In the genomic region with DNA sequence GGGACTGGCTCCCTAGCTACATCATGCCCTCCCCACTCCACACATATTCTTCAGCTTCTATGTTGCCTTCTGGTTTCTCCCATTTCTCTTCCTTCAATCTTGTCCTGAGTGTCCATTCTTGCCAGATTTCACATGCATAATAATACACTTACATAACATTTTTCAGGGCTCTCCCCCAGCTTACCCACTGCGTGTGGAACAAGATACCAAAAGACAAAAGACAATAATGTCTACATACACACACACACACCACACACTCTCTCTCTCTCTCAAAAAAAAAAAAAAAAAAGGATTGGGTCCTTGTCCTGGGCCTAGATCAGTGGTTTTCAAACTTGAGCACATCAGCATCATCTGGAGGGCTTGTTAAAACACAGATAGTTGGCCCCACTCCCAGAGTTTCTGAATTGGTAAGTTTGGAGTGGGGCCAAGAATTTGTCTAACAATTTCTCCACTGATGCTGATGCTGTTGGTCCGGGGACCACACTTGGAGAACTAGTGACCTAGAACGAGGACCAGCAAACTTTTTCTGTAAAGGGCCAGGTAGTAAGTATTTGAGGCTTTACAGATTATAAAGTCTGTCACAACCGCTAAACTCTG, we compare ENCODE assay signal across 13 cellular contexts. TPM values are rescaled to one million over a fixed set of nuclear protein-coding genes. Genes with fewer than 3 reads are reported as not detected.
DNase-seq lines count a peak whose midpoint lies in the region; ATAC-seq and TF ChIP-seq lines count a peak whose summit lies in the region.
"Had no signal": no experiment of that assay in that cellular context is flagged by ENCODE, and none has a peak within 500 bp of the region (broad histone marks: within the 10 kb centered on the region; RNA-seq: fewer than 3 reads in every experiment).

No MANE protein-coding gene starts in this region.

- H3K9me2 ChIP-seq in SK-N-SH = no peaks in the 10 kb centered on the region

- POLR2A ChIA-PET in SK-N-SH (lab: Yijun Ruan, JAX) = no interaction called here

- H3K9me3 ChIP-seq in SK-N-SH = no peaks in the 10 kb centered on the region
- H3K9me3 ChIP-seq: right atrium auricular region had no signal

- H2AFZ ChIP-seq in SK-N-SH (ENCODE audit: low read depth) = no peak overlapping the region

- no peak for TF ChIP-seq RAD21 in SK-N-SH (IDR thresholded peaks at IDR 0.05; ENCODE audit: low read length)

- TF ChIP-seq EP300 in SK-N-SH (IDR thresholded peaks at IDR 0.05; ENCODE audit: borderline replicate concordance in 1 of 2, low read depth in 1 of 2, low read length in 1 of 2) = no peak

- no peak overlapping the region for H3K4me2 ChIP-seq in SK-N-SH

- H3F3A ChIP-seq in SK-N-SH (replicated peaks; ENCODE audit: insufficient read depth) = peaks cover 11% of the 10 kb centered on the region

- ATAC-seq in foreskin keratinocyte (no peak), HG03457 (IDR thresholded peaks at IDR 0.05; ENCODE audit: unreplicated experiment) (no peak)
- ATAC-seq: natural killer cell had no signal

- WGBS in SK-N-SH (ENCODE audit: low lambda C conversion rate) = 15% methylated on average over 4 of the region's 4 CpGs

- CTCF ChIA-PET in SK-N-SH (lab: Yijun Ruan, JAX) = no interaction called here

- H3K4me1 ChIP-seq in SK-N-SH (ENCODE audit: control insufficient read depth in 1 of 2, insufficient read depth in 2 of 2, low read depth in 1 of 2, low read length in 1 of 2) (peaks cover 0 to 2% of the 10 kb centered on the region in 2 experiments; a peak in 2 of 4 replicates), foreskin keratinocyte (no peaks in the 10 kb centered on the region)
- H3K4me1 ChIP-seq: right atrium auricular region had no signal

- H3K27me3 ChIP-seq in SK-N-SH (ENCODE audit: insufficient read depth) (peaks cover 4% of the 10 kb centered on the region; the same call in 1 of the 2 replicates), foreskin keratinocyte (no peaks in the 10 kb centered on the region)
- H3K27me3 ChIP-seq: right atrium auricular region had no signal

- TF ChIP-seq CTCF in SK-N-SH (IDR thresholded peaks at IDR 0.05) (no peak), foreskin keratinocyte (conservative IDR thresholded peaks at IDR 0.05) (no peak), GM10266 (IDR thresholded peaks at IDR 0.05; ENCODE audit: control insufficient read depth, insufficient read depth, low read depth, missing control alignments) (no peak)

- DNase-seq in EH (ENCODE audit: low read depth) (peak; percentile 53), NCI-H2107 (lab: John Stamatoyannopoulos, UW) (peak; percentile 5), SK-N-SH (peak; percentile 17), foreskin keratinocyte (peak; percentile 32 to 55), HK-2 (ENCODE audit: unreplicated experiment) (no peak), islet precursor cell (no peak), GM10266 (ENCODE audit: extremely low spot score) (no peak)
- DNase-seq: activated CD4-positive, alpha-beta T cell treated with anti-CD3 and anti-CD28 coated beads, Interleukin-2, amount 10 ng/mL, durations not matched to agents 7 days and 5 days; aorta; natural killer cell; stimulated activated naive CD4-positive, alpha-beta T cell had no signal

- H3K36me3 ChIP-seq in SK-N-SH (replicated peaks in 1 of 2; ENCODE audit: control insufficient read depth in 1 of 2, insufficient read depth in 2 of 2, low read length in 1 of 2) = no peaks in the 10 kb centered on the region
- H3K36me3 ChIP-seq: right atrium auricular region had no signal

- H3K27ac ChIP-seq in SK-N-SH (ENCODE audit: low read depth in 2 of 2, low read length in 1 of 2) (no peak overlapping the region), foreskin keratinocyte (no peak overlapping the region)
- H3K27ac ChIP-seq: right atrium auricular region had no signal

- no peaks in the 10 kb centered on the region for H3K79me2 ChIP-seq in SK-N-SH (ENCODE audit: insufficient read depth)

- no peak overlapping the region for H3K4me3 ChIP-seq in SK-N-SH (ENCODE audit: low read depth in 2 of 2, low read length in 1 of 2)
- H3K4me3 ChIP-seq: right atrium auricular region had no signal

- no peak overlapping the region for H3K9ac ChIP-seq in SK-N-SH

- H4K20me1 ChIP-seq in SK-N-SH (ENCODE audit: insufficient read depth) = no peaks in the 10 kb centered on the region

TF ChIP-seq in SK-N-SH, 30 proteins besides CTCF, POLR2A, EP300 and RAD21:
- TF ChIP-seq CHD2 (IDR thresholded peaks at IDR 0.05; ENCODE audit: low read length, partially characterized antibody) (no peak), NFIC (IDR thresholded peaks at IDR 0.05; ENCODE audit: borderline replicate concordance) (peak; percentile 67; the same call in 1 of the 2 replicates)
- TF ChIP-seq, protein P1, sequence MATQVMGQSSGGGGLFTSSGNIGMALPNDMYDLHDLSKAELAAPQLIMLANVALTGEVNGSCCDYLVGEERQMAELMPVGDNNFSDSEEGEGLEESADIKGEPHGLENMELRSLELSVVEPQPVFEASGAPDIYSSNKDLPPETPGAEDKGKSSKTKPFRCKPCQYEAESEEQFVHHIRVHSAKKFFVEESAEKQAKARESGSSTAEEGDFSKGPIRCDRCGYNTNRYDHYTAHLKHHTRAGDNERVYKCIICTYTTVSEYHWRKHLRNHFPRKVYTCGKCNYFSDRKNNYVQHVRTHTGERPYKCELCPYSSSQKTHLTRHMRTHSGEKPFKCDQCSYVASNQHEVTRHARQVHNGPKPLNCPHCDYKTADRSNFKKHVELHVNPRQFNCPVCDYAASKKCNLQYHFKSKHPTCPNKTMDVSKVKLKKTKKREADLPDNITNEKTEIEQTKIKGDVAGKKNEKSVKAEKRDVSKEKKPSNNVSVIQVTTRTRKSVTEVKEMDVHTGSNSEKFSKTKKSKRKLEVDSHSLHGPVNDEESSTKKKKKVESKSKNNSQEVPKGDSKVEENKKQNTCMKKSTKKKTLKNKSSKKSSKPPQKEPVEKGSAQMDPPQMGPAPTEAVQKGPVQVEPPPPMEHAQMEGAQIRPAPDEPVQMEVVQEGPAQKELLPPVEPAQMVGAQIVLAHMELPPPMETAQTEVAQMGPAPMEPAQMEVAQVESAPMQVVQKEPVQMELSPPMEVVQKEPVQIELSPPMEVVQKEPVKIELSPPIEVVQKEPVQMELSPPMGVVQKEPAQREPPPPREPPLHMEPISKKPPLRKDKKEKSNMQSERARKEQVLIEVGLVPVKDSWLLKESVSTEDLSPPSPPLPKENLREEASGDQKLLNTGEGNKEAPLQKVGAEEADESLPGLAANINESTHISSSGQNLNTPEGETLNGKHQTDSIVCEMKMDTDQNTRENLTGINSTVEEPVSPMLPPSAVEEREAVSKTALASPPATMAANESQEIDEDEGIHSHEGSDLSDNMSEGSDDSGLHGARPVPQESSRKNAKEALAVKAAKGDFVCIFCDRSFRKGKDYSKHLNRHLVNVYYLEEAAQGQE (IDR thresholded peaks at IDR 0.05; ENCODE audit: low read depth, low read length) = no peak

RNA-seq across cellular contexts. Expression of a gene that starts 6.5 kb away (rescaled TPM):
- polyA plus RNA-seq in SK-N-SH (2012; rRNA removed) (17.1 and 23.5 TPM in 2 replicates), foreskin keratinocyte (11.2 and 13.8 TPM in 2 replicates)
- polyA plus RNA-seq in SK-N-SH (2012; cell fraction: cytosol; rRNA removed) = 32.2 and 42.3 TPM in 2 replicates
- polyA plus RNA-seq in SK-N-SH (2012; cell fraction: nucleus; rRNA removed) = 9.8 and 19.4 TPM in 2 replicates
- 36.5 and 37.8 TPM in 2 replicates for total RNA-seq in foreskin keratinocyte
- total RNA-seq: activated CD4-positive, alpha-beta T cell treated with anti-CD3 and anti-CD28 coated beads, Interleukin-2, amount 10 ng/mL, durations not matched to agents 7 days and 5 days had no signal

RNA-seq across cellular contexts. Expression of a gene that starts 10.3 kb away (rescaled TPM):
- 18.6 and 23.3 TPM in 2 replicates for polyA plus RNA-seq in SK-N-SH (2012; rRNA removed)
- 22.2 and 23.9 TPM in 2 replicates for polyA plus RNA-seq in SK-N-SH (2012; cell fraction: cytosol; rRNA removed)
- 20.6 and 43.0 TPM in 2 replicates for polyA plus RNA-seq in SK-N-SH (2012; cell fraction: nucleus; rRNA removed)
- total RNA-seq in foreskin keratinocyte = 21.0 and 21.2 TPM in 2 replicates
- 7.9 and 9.6 TPM in 2 replicates for polyA plus RNA-seq in foreskin keratinocyte

Comparison
In these comparisons a context has a peak if more than half of its experiments do, and no peak if none do; other contexts are left out.
1. DNase-seq: peak in EH (single experiment), NCI-H2107 (single experiment), SK-N-SH (single experiment) and foreskin keratinocyte (2 of 2); none in HK-2 (single experiment), islet precursor cell (single experiment) and GM10266 (single experiment).